ENCODE assay signal across 29 cellular contexts in genomic region chr12:59911516-59911915, GRCh38.
DNase-seq lines count a peak whose midpoint lies in the region; ATAC-seq, FAIRE-seq and TF ChIP-seq lines count a peak whose summit lies in the region.
"Had no signal": no experiment of that assay in that cellular context is flagged by ENCODE, and none has a peak within 500 bp of the region (broad histone marks: within the 10 kb centered on the region; RNA-seq: fewer than 3 reads in every experiment).

No MANE protein-coding gene starts in this region.

- no TSS peak for BruUV-seq in HCT116 (replicated peaks; lab: Mats Ljungman, UMichigan)

- no peak for TF ChIP-seq RAD21 in HCT116 (IDR thresholded peaks at IDR 0.05; ENCODE audit: low read depth)
- TF ChIP-seq RAD21 in Ishikawa (IDR thresholded peaks at IDR 0.05; ENCODE audit: low read depth): no peak

- H3K4me3 ChIP-seq in HCT116 (replicated peaks in 1 of 2; ENCODE audit: low read depth in 1 of 2, low read length in 2 of 2) (no peak overlapping the region), bronchial epithelial cell (ENCODE audit: low read depth, low read length) (no peak overlapping the region), esophagus squamous epithelium (no peak overlapping the region)
- H3K4me3 ChIP-seq: SK-N-MC had no signal

- H3K9me2 ChIP-seq in HCT116 (ENCODE audit: insufficient read depth): no peaks in the 10 kb centered on the region

- H2AFZ ChIP-seq in HCT116 (ENCODE audit: low read depth, low read length, poor library complexity, severe bottlenecking): no peak overlapping the region

- no peaks in the 10 kb centered on the region for H3K79me2 ChIP-seq in HCT116 (ENCODE audit: insufficient read depth, low read length)

- no peak for ATAC-seq in HCT116
- no peak for ATAC-seq in stimulated activated naive CD8-positive, alpha-beta T cell treated with anti-CD3 and anti-CD28 coated beads, Interleukin-15, Interleukin-2, amounts not matched to agents 100 U/mL and 50 U/mL, for 24 hours
- ATAC-seq: CD8-positive, alpha-beta T cell had no signal

- no peak for FAIRE-seq in bronchial epithelial cell (lab: Jason Lieb, UNC)
- FAIRE-seq: GM12891, GM19239, RCC 7860 had no signal

- intact Hi-C loops in HCT116 (cut with micrococcal nuclease): no loop called here
- intact Hi-C loops in esophagus squamous epithelium (cut with DNase I): no loop called here
- intact Hi-C loops in cardiac septum (cut with DNase I): no loop called here

- no peaks in the 10 kb centered on the region for H3K9me3 ChIP-seq in HCT116 (ENCODE audit: control insufficient read depth in 1 of 2, insufficient read depth in 1 of 2, low read depth in 1 of 2, low read length in 2 of 2)
- no peaks in the 10 kb centered on the region for H3K9me3 ChIP-seq in esophagus squamous epithelium
- H3K9me3 ChIP-seq: Caco-2 had no signal

- peaks cover 0 to 4% of the 10 kb centered on the region in 2 experiments; a peak in 1 of 4 replicates for H3K4me1 ChIP-seq in HCT116 (ENCODE audit: control insufficient read depth in 1 of 2, insufficient read depth in 2 of 2, low read length in 2 of 2)
- H3K4me1 ChIP-seq in esophagus squamous epithelium: no peaks in the 10 kb centered on the region
- H3K4me1 ChIP-seq: Caco-2 had no signal

- in situ Hi-C loops in KBM-7 (cut with MboI; ENCODE audit: low pct_unique_long_range_greater_than_20kb, low sequenced_read_pairs): no loop called here

- no peaks in the 10 kb centered on the region for H4K20me1 ChIP-seq in HCT116 (ENCODE audit: insufficient read depth)

- RAD21 ChIA-PET in HCT116 (lab: Charles Lee; ENCODE audit: low non-redundant PET in 1 of 2, low total read pairs in 2 of 2, uncharacterized antibody in 2 of 2, unreplicated experiment in 2 of 2): no interaction called here

- DNase-seq in HCT116 (ENCODE audit: low read depth, low spot score) (no peak), bronchial epithelial cell (ENCODE audit: low read depth) (peak; percentile 2), renal cortical epithelial cell (ENCODE audit: low read depth) (peak; percentile 7), KBM-7 (no peak), esophagus squamous epithelium (lab: John Stamatoyannopoulos, UW) (no peak), cardiac septum (ENCODE audit: low spot score) (no peak)
- DNase-seq in stimulated activated naive CD8-positive, alpha-beta T cell treated with anti-CD3 and anti-CD28 coated beads, Interleukin-15, Interleukin-2, amounts not matched to agents 100 U/mL and 50 U/mL, for 24 hours: no peak
- DNase-seq: Caco-2; CD8-positive, alpha-beta T cell; DMS 273 treated with DMSO at 0.1 percent for 48 hours; DMS79; EL; GDM1; H7; HFFc6; IMR-90; NCI-H1092 treated with DMSO at 0.1 percent for 48 hours; NCI-H146; NCI-H1930; NCI-H2107; NCI-H446 treated with DMSO at 0.1 percent for 48 hours; NCI-H526; SIG-M5 had no signal

- no peak overlapping the region for H3K27ac ChIP-seq in HCT116 (ENCODE audit: low read depth, low read length)
- no peak overlapping the region for H3K27ac ChIP-seq in esophagus squamous epithelium
- H3K27ac ChIP-seq: C4-2B, SK-N-MC had no signal

- 0 out of 2 replicates have a peak overlapping the region, but pooled peaks have one; percentile 20 for H3K4me2 ChIP-seq in HCT116 (ENCODE audit: low read length)

- WGBS in esophagus squamous epithelium, 2 donors: 78 to 83% methylated on average over 3 of the region's 3 CpGs

- POLR2A ChIA-PET in HCT116 (lab: Charles Lee): no interaction called here

- H3K27me3 ChIP-seq in HCT116 (ENCODE audit: insufficient read depth, low read length) (no peaks in the 10 kb centered on the region), bronchial epithelial cell (ENCODE audit: control insufficient read depth, insufficient read depth, low read length) (no peaks in the 10 kb centered on the region), esophagus squamous epithelium (no peaks in the 10 kb centered on the region)

- H3K36me3 ChIP-seq in HCT116 (ENCODE audit: control insufficient read depth in 1 of 2, insufficient read depth in 2 of 2, low read length in 2 of 2) (no peaks in the 10 kb centered on the region), bronchial epithelial cell (ENCODE audit: control insufficient read depth, insufficient read depth, low read length) (no peaks in the 10 kb centered on the region), esophagus squamous epithelium (no peaks in the 10 kb centered on the region)

- no peak overlapping the region for H3K9ac ChIP-seq in HCT116 (ENCODE audit: low read length)

- no peak for TF ChIP-seq EP300 in Ishikawa (IDR thresholded peaks at IDR 0.05; ENCODE audit: borderline replicate concordance)

- no peak for TF ChIP-seq POLR2A in HCT116 (IDR thresholded peaks at IDR 0.05; ENCODE audit: borderline replicate concordance, extremely low read depth, insufficient read depth, insufficient read length)
- TF ChIP-seq POLR2A in esophagus squamous epithelium (IDR thresholded peaks at IDR 0.05): no peak

- TF ChIP-seq CTCF in HCT116 (IDR thresholded peaks at IDR 0.05 in 2 of 3, conservative IDR thresholded peaks at IDR 0.05 in 1 of 3; ENCODE audit: borderline replicate concordance in 1 of 3, insufficient read depth in 1 of 3, low read depth in 2 of 3, low read length in 2 of 3) (no peak), bronchial epithelial cell (IDR thresholded peaks at IDR 0.05; ENCODE audit: insufficient read depth, low read length, severe bottlenecking) (no peak), esophagus squamous epithelium (IDR thresholded peaks at IDR 0.05) (no peak)

- CTCF ChIA-PET in HCT116 (lab: Charles Lee): no interaction called here

TF ChIP-seq in HCT116, 20 proteins besides CTCF, POLR2A, EP300 and RAD21 (continues in another document):
- no peak for TF ChIP-seq ZNF274 (IDR thresholded peaks at IDR 0.05; ENCODE audit: low read depth, low read length)
- no peak for TF ChIP-seq YY1 (IDR thresholded peaks at IDR 0.05; ENCODE audit: extremely low read depth, insufficient replicate concordance, low read depth, low read length)
- no peak for TF ChIP-seq POLR2AphosphoS5 (IDR thresholded peaks at IDR 0.05; ENCODE audit: low read depth, low read length)
- TF ChIP-seq ZFX (IDR thresholded peaks at IDR 0.05): no peak
- no peak for TF ChIP-seq REST (IDR thresholded peaks at IDR 0.05; ENCODE audit: low read depth)

TF ChIP-seq in Ishikawa, 13 proteins besides CTCF, POLR2A, EP300 and RAD21:
- TF ChIP-seq NFIC (IDR thresholded peaks at IDR 0.05) (peak; percentile 42; the same call in 1 of the 2 replicates), TCF12 (IDR thresholded peaks at IDR 0.05; ENCODE audit: low read depth) (no peak), CEBPB (IDR thresholded peaks at IDR 0.05) (no peak), TEAD4 (IDR thresholded peaks at IDR 0.05) (peak; percentile 48; the same call in 1 of the 2 replicates)

Comparison
In these comparisons a context has a peak if more than half of its experiments do, and no peak if none do; other contexts are left out.
1. DNase-seq: peak in bronchial epithelial cell (single experiment) and renal cortical epithelial cell (single experiment); none in HCT116 (single experiment), KBM-7 (single experiment), esophagus squamous epithelium (single experiment), stimulated activated naive CD8-positive, alpha-beta T cell treated with anti-CD3 and anti-CD28 coated beads, Interleukin-15, Interleukin-2, amounts not matched to agents 100 U/mL and 50 U/mL, for 24 hours (single experiment) and cardiac septum (single experiment).